In genomic region chr5:1315018-1315708, GRCh38 we compare ENCODE assay signal across 9 cellular contexts. TPM values are rescaled to one million over a fixed set of nuclear protein-coding genes. Genes with fewer than 3 reads are reported as not detected.
DNase-seq lines count a peak whose midpoint lies in the region; ATAC-seq and TF ChIP-seq lines count a peak whose summit lies in the region.
"Had no signal": no experiment of that assay in that cellular context is flagged by ENCODE, and none has a peak within 500 bp of the region (broad histone marks: within the 10 kb centered on the region; RNA-seq: fewer than 3 reads in every experiment).

No MANE protein-coding gene starts in this region.

- POLR2A ChIA-PET in activated CD4-positive, alpha-beta T cell treated with anti-CD3 and anti-CD28 coated beads, Interleukin-2, amount 10 ng/mL, durations not matched to agents 7 days and 5 days (lab: Charles Lee), result interaction anchor here (0.8 kb wide), 1 partner anchor 1044 kb away, joined by 5 read pairs; no protein-coding TSS in a partner anchor

- H3K9me3 Mint-ChIP-seq in activated CD4-positive, alpha-beta T cell treated with anti-CD3 and anti-CD28 coated beads, Interleukin-2, amount 10 ng/mL, durations not matched to agents 7 days and 5 days, result peaks cover 15% of the 10 kb centered on the region
- peaks cover under 1 to 3% of the 10 kb centered on the region in 2 donors for H3K9me3 Mint-ChIP-seq in stimulated activated naive B cell treated with anti-CD40 and anti-IgM and Interleukin-4, amounts not matched to agents 10 μg/mL and 1 μg/mL and 100 μg/mL, for 72 hours

- intact Hi-C loops in colonic mucosa (cut with DNase I), result no loop called here

- no peak for DNase-seq in activated CD4-positive, alpha-beta T cell treated with anti-CD3 and anti-CD28 coated beads, Interleukin-2, amount 10 ng/mL, durations not matched to agents 7 days and 5 days
- DNase-seq in activated CD4-positive, alpha-beta T cell treated with anti-CD3 and anti-CD28 coated beads for 48 hours, result no peak
- DNase-seq in colonic mucosa, result no peak
- no peak for DNase-seq in stimulated activated naive B cell treated with anti-CD40 and anti-IgM and Interleukin-4, amounts not matched to agents 10 μg/mL and 1 μg/mL and 100 μg/mL, for 72 hours
- no peak for DNase-seq in SKM-1 (lab: John Stamatoyannopoulos, UW; ENCODE audit: unreplicated experiment)
- DNase-seq in right atrium auricular region (ENCODE audit: low spot score), result no peak
- DNase-seq: occipital lobe had no signal

- no peak for TF ChIP-seq CTCF in Loucy (conservative IDR thresholded peaks at IDR 0.05; ENCODE audit: low read length)
- TF ChIP-seq CTCF in colonic mucosa (IDR thresholded peaks at IDR 0.05), result no peak
- no peak for TF ChIP-seq CTCF in right atrium auricular region (IDR thresholded peaks at IDR 0.05)

- H3K4me2 ChIP-seq in Loucy (ENCODE audit: low read depth, low read length, poor library complexity, severe bottlenecking), result peak overlapping the region; percentile 87

- peak overlapping the region; percentile 98 for H3K9ac ChIP-seq in Loucy (ENCODE audit: low read depth, low read length, poor library complexity, severe bottlenecking)
- H3K9ac ChIP-seq in colonic mucosa (ENCODE audit: low read depth in 2 of 2, low read length in 2 of 2), result peak overlapping the region; percentile 56 to 61

- H3K4me1 Mint-ChIP-seq in activated CD4-positive, alpha-beta T cell treated with anti-CD3 and anti-CD28 coated beads, Interleukin-2, amount 10 ng/mL, durations not matched to agents 7 days and 5 days, result peaks cover 77% of the 10 kb centered on the region
- H3K4me1 Mint-ChIP-seq in stimulated activated naive B cell treated with anti-CD40 and anti-IgM and Interleukin-4, amounts not matched to agents 10 μg/mL and 1 μg/mL and 100 μg/mL, for 72 hours, result peaks cover 43 to 64% of the 10 kb centered on the region in 2 donors

- CTCF ChIA-PET in activated CD4-positive, alpha-beta T cell treated with anti-CD3 and anti-CD28 coated beads, Interleukin-2, amount 10 ng/mL, durations not matched to agents 7 days and 5 days (lab: Charles Lee), result interaction anchor here (0.7 to 1.3 kb wide), 3 partner anchors 12 to 211 kb away, joined by 3 read pairs; no protein-coding TSS in a partner anchor

- H3K9me2 ChIP-seq in Loucy (replicated peaks; ENCODE audit: low read depth, low read length), result no peaks in the 10 kb centered on the region

- peak overlapping the region; percentile 77 for H3K4me3 Mint-ChIP-seq in activated CD4-positive, alpha-beta T cell treated with anti-CD3 and anti-CD28 coated beads, Interleukin-2, amount 10 ng/mL, durations not matched to agents 7 days and 5 days
- H3K4me3 Mint-ChIP-seq in stimulated activated naive B cell treated with anti-CD40 and anti-IgM and Interleukin-4, amounts not matched to agents 10 μg/mL and 1 μg/mL and 100 μg/mL, for 72 hours, result peak overlapping the region; percentile 47 to 60

- H3K27ac ChIP-seq in colonic mucosa, result peak overlapping the region; percentile 73
- no peak overlapping the region for H3K27ac ChIP-seq in right atrium auricular region

- H3K27ac Mint-ChIP-seq in activated CD4-positive, alpha-beta T cell treated with anti-CD3 and anti-CD28 coated beads, Interleukin-2, amount 10 ng/mL, durations not matched to agents 7 days and 5 days, result peak overlapping the region; percentile 96
- H3K27ac Mint-ChIP-seq in stimulated activated naive B cell treated with anti-CD40 and anti-IgM and Interleukin-4, amounts not matched to agents 10 μg/mL and 1 μg/mL and 100 μg/mL, for 72 hours, result peak overlapping the region; percentile 85

- H3K79me2 ChIP-seq in Loucy (ENCODE audit: insufficient read depth, low read length), result peaks cover 20% of the 10 kb centered on the region

- H4K20me1 ChIP-seq in Loucy (ENCODE audit: insufficient read depth, low read length, poor library complexity, severe bottlenecking), result no peaks in the 10 kb centered on the region

- H3K36me3 ChIP-seq in Loucy (ENCODE audit: insufficient read depth, low read length), result peaks cover 28% of the 10 kb centered on the region
- no peaks in the 10 kb centered on the region for H3K36me3 ChIP-seq in colonic mucosa
- H3K36me3 ChIP-seq in right atrium auricular region, result peaks cover 26% of the 10 kb centered on the region

- H3K9me3 ChIP-seq in Loucy (ENCODE audit: insufficient read depth, low read depth, low read length) (peaks cover 12% of the 10 kb centered on the region), colonic mucosa (no peaks in the 10 kb centered on the region), right atrium auricular region (no peaks in the 10 kb centered on the region)

- peaks cover 40% of the 10 kb centered on the region for H3K36me3 Mint-ChIP-seq in activated CD4-positive, alpha-beta T cell treated with anti-CD3 and anti-CD28 coated beads, Interleukin-2, amount 10 ng/mL, durations not matched to agents 7 days and 5 days (ENCODE audit: low read depth)
- H3K36me3 Mint-ChIP-seq in stimulated activated naive B cell treated with anti-CD40 and anti-IgM and Interleukin-4, amounts not matched to agents 10 μg/mL and 1 μg/mL and 100 μg/mL, for 72 hours, result peaks cover 16 to 30% of the 10 kb centered on the region in 2 donors

- H3K27me3 ChIP-seq in Loucy (ENCODE audit: insufficient read depth, low read length, poor library complexity, severe bottlenecking) (no peaks in the 10 kb centered on the region), colonic mucosa (no peaks in the 10 kb centered on the region), right atrium auricular region (no peaks in the 10 kb centered on the region)

- no peak overlapping the region for H2AFZ ChIP-seq in Loucy (ENCODE audit: low read length)

- peaks cover 51% of the 10 kb centered on the region for H3F3A ChIP-seq in Loucy (ENCODE audit: low read depth)

- H3K4me1 ChIP-seq in Loucy (ENCODE audit: insufficient read depth, low read length, poor library complexity, severe bottlenecking) (peaks cover 66% of the 10 kb centered on the region), colonic mucosa (peaks cover 18% of the 10 kb centered on the region), right atrium auricular region (peaks cover 0 to 8% of the 10 kb centered on the region in 2 donors)

- no peak for ATAC-seq in stimulated activated naive B cell treated with anti-CD40 and anti-IgM and Interleukin-4, amounts not matched to agents 10 μg/mL and 1 μg/mL and 100 μg/mL, for 72 hours (replicated peaks)
- no peak for ATAC-seq in GM18520 (IDR thresholded peaks at IDR 0.05; ENCODE audit: unreplicated experiment)

- H3K4me3 ChIP-seq in Loucy (ENCODE audit: low read length, poor library complexity, severe bottlenecking) (peak overlapping the region; percentile 77), colonic mucosa (no peak overlapping the region), right atrium auricular region (no peak overlapping the region)

- H3K27me3 Mint-ChIP-seq in activated CD4-positive, alpha-beta T cell treated with anti-CD3 and anti-CD28 coated beads, Interleukin-2, amount 10 ng/mL, durations not matched to agents 7 days and 5 days, result peaks cover under 1% of the 10 kb centered on the region
- H3K27me3 Mint-ChIP-seq in stimulated activated naive B cell treated with anti-CD40 and anti-IgM and Interleukin-4, amounts not matched to agents 10 μg/mL and 1 μg/mL and 100 μg/mL, for 72 hours, result peaks cover 6 to 10% of the 10 kb centered on the region in 2 donors

RNA-seq across cellular contexts. Expression of gene TERT, which starts 20.3 kb away (rescaled TPM):
- total RNA-seq in activated CD4-positive, alpha-beta T cell treated with anti-CD3 and anti-CD28 coated beads, Interleukin-2, amount 10 ng/mL, durations not matched to agents 7 days and 5 days, result 1 to 10 TPM; 3.4 to 5.6 TPM
- total RNA-seq in colonic mucosa, result 10 to 100 TPM in 1 of 2 donors, under 1 TPM in 1; 0.72 to 13.7 TPM
- total RNA-seq in right atrium auricular region, result not detected
- total RNA-seq: occipital lobe had no signal

RNA-seq across cellular contexts. Expression of gene CLPTM1L, which starts 29.7 kb away (rescaled TPM):
- 100 to 1,000 TPM; 122 to 123 TPM for total RNA-seq in activated CD4-positive, alpha-beta T cell treated with anti-CD3 and anti-CD28 coated beads, Interleukin-2, amount 10 ng/mL, durations not matched to agents 7 days and 5 days
- total RNA-seq in colonic mucosa (100 to 1,000 TPM in 1 of 2 donors, 10 to 100 TPM in 1; 80.1 to 138 TPM), right atrium auricular region (10 to 100 TPM; 56.6 to 85.4 TPM)
